Comparison of ENCODE assay signal across 8 cellular contexts in the genomic region with DNA sequence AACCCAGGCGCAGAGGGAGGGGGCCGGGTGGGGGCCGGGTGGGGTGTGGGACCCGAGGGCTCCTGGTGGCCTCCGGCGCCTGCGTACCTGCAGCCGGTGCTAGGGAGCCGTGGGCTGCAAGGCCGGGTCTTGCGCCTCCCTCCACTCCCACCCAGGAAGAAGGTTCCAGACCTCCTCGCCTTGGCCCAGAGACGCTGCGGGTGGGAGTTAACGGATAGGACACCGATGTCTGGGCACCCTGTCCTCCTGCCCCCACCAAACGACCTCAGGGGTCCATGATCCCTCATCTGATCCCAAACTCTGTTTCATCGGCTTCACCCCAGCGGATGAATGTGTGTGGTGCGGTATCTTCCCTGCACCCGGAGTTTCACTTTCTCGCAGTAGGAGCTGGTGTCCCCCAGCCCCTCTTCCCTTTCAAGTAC. TPM values are rescaled to one million over a fixed set of nuclear protein-coding genes. Genes with fewer than 3 reads are reported as not detected.
DNase-seq lines count a peak whose midpoint lies in the region; ATAC-seq and TF ChIP-seq lines count a peak whose summit lies in the region.

No MANE protein-coding gene starts in this region.

- H3K27me3 ChIP-seq in Peyer's patch (peaks cover 0 to 84% of the 10 kb centered on the region in 2 donors), ovary (no peaks in the 10 kb centered on the region)

- no peak for TF ChIP-seq POLR2A in Peyer's patch (IDR thresholded peaks at IDR 0.05)
- no peak for TF ChIP-seq POLR2A in ovary (IDR thresholded peaks at IDR 0.05)

- H3K27ac ChIP-seq in Peyer's patch: no peak overlapping the region
- H3K27ac ChIP-seq in ovary: no peak overlapping the region

- H3K4me3 ChIP-seq in Peyer's patch: peak overlapping the region; percentile 20 to 63 (median 53)
- H3K4me3 ChIP-seq in ovary: peak overlapping the region; percentile 67

- DNase-seq in Peyer's patch (no peak), fibroblast of gingiva (ENCODE audit: low read depth) (peak; percentile 20), ovary (no peak), NCI-H2029 (lab: John Stamatoyannopoulos, UW) (no peak), putamen (ENCODE audit: low spot score) (no peak), CD1c-positive myeloid dendritic cell (ENCODE audit: extremely low spot score) (no peak)

- no peaks in the 10 kb centered on the region for H3K36me3 ChIP-seq in Peyer's patch
- no peaks in the 10 kb centered on the region for H3K36me3 ChIP-seq in ovary

- H3K9me3 ChIP-seq in Peyer's patch (peaks cover 0 to 7% (median 0%) of the 10 kb centered on the region in 4 donors), ovary (no peaks in the 10 kb centered on the region)

- TF ChIP-seq EP300 in ovary (IDR thresholded peaks at IDR 0.05): no peak

- peak; percentile 2 for ATAC-seq in GM19463 (IDR thresholded peaks at IDR 0.05; ENCODE audit: unreplicated experiment)
- ATAC-seq in HG03159 (IDR thresholded peaks at IDR 0.05; ENCODE audit: unreplicated experiment): no peak

- TF ChIP-seq CTCF in Peyer's patch (IDR thresholded peaks at IDR 0.05): no peak
- TF ChIP-seq CTCF in ovary (IDR thresholded peaks at IDR 0.05): no peak

- peaks cover 0 to 41% (median 12%) of the 10 kb centered on the region in 4 donors for H3K4me1 ChIP-seq in Peyer's patch
- H3K4me1 ChIP-seq in ovary (ENCODE audit: insufficient read depth): peaks cover 4% of the 10 kb centered on the region

- intact Hi-C loops in ovary (cut with DNase I): no loop called here

- WGBS in ovary, 3 donors: 0 to 3% (median 0%) methylated on average over 17 to 22 of the region's 22 CpGs

RNA-seq across cellular contexts. Expression of gene MSX1, which starts 0.9 kb away (rescaled TPM):
- not detected for total RNA-seq in Peyer's patch
- 1 to 10 TPM; 2.2 to 4.5 (median 4.2) TPM for total RNA-seq in ovary
- 1 to 10 TPM; 2.3 to 4.0 TPM for polyA plus RNA-seq in ovary
